In the genomic region with DNA sequence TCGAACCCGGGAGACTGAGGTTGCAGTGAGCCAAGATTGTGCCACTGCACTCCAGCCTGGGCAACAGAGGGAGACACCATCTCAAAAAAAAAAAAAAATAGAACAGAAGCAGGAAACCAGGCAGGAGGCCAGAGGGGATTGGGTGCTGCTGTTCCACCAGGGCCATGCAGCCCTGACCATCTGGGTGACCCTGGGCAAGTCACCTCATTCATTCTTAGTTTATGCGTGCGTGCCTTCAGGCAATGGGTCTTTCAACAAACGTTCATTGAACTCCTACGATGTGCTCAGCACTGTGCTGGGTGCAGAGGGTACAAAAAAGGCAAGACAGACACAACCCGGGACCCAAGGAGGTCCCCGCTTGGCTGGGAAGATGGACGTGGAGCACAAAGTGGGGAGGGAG, we compare ENCODE assay signal across 20 cellular contexts. TPM values are rescaled to one million over a fixed set of nuclear protein-coding genes. Genes with fewer than 3 reads are reported as not detected.
DNase-seq lines count a peak whose midpoint lies in the region; ATAC-seq and TF ChIP-seq lines count a peak whose summit lies in the region.
"Had no signal": no experiment of that assay in that cellular context is flagged by ENCODE, and none has a peak within 500 bp of the region (broad histone marks: within the 10 kb centered on the region; RNA-seq: fewer than 3 reads in every experiment).

No MANE protein-coding gene starts in this region.

- CTCF ChIA-PET in Panc1 (lab: Charles Lee): no interaction called here

- intact Hi-C loops in CD14-positive monocyte (cut with micrococcal nuclease): no loop called here
- intact Hi-C loops in Panc1 (cut with micrococcal nuclease; ENCODE audit: unreplicated experiment): no loop called here

- H3K4me3 ChIP-seq in Panc1 (ENCODE audit: low read depth in 2 of 2, low read length in 2 of 2): no peak overlapping the region
- H3K4me3 ChIP-seq: GM23248 had no signal

- POLR2A ChIA-PET in Panc1 (lab: Charles Lee): no interaction called here

- H3K4me1 Mint-ChIP-seq in CD14-positive monocyte: peaks cover 32% of the 10 kb centered on the region
- H3K4me1 Mint-ChIP-seq in stimulated activated memory B cell treated with anti-CD40 and anti-IgM and Interleukin-4, amounts not matched to agents 10 μg/mL and 1 μg/mL and 100 μg/mL, for 72 hours: peaks cover 47% of the 10 kb centered on the region

- H3K27me3 Mint-ChIP-seq in CD14-positive monocyte (ENCODE audit: low read depth in 3 of 3): peaks cover 7 to 14% (median 10%) of the 10 kb centered on the region in 3 donors
- H3K27me3 Mint-ChIP-seq in stimulated activated memory B cell treated with anti-CD40 and anti-IgM and Interleukin-4, amounts not matched to agents 10 μg/mL and 1 μg/mL and 100 μg/mL, for 72 hours: no peaks in the 10 kb centered on the region

- DNase-seq in CD14-positive monocyte (ENCODE audit: low spot score) (no peak), Panc1 (ENCODE audit: low read depth, low spot score) (no peak)
- DNase-seq in activated CD8-positive, alpha-beta memory T cell treated with anti-CD3 and anti-CD28 coated beads for 24 hours: no peak
- DNase-seq: AML-193; Calu3; CD4-positive, CD25-positive, alpha-beta regulatory T cell; GF-D8; HCEC 1CT; NCI-H187; NCI-H2107; NCI-H510A treated with DMSO at 0.1 percent for 48 hours; NCI-H774; RPMI8226 had no signal

- H3K27ac Mint-ChIP-seq in CD14-positive monocyte: peak overlapping the region in 3 of 7 donors; percentile 18 to 96 (median 91)
- H3K27ac Mint-ChIP-seq in stimulated activated memory B cell treated with anti-CD40 and anti-IgM and Interleukin-4, amounts not matched to agents 10 μg/mL and 1 μg/mL and 100 μg/mL, for 72 hours: peak overlapping the region; percentile 81
- H3K27ac Mint-ChIP-seq: CD4-positive, CD25-positive, alpha-beta regulatory T cell had no signal

- TF ChIP-seq CTCF in CD14-positive monocyte (IDR thresholded peaks at IDR 0.05) (no peak), Panc1 (IDR thresholded peaks at IDR 0.05) (no peak)

- H3K27me3 ChIP-seq in Panc1 (ENCODE audit: control insufficient read depth, insufficient read depth, low read length) (no peaks in the 10 kb centered on the region), layer of hippocampus (ENCODE audit: control insufficient read depth, insufficient read depth, low read length) (no peaks in the 10 kb centered on the region)

- no peaks in the 10 kb centered on the region for H3K9me3 Mint-ChIP-seq in CD14-positive monocyte
- H3K9me3 Mint-ChIP-seq in stimulated activated memory B cell treated with anti-CD40 and anti-IgM and Interleukin-4, amounts not matched to agents 10 μg/mL and 1 μg/mL and 100 μg/mL, for 72 hours: no peaks in the 10 kb centered on the region
- H3K9me3 Mint-ChIP-seq: CD4-positive, CD25-positive, alpha-beta regulatory T cell had no signal

- BruUV-seq in Panc1 (replicated peaks; lab: Mats Ljungman, UMichigan): no TSS peak

- H3K36me3 ChIP-seq in Panc1 (ENCODE audit: control insufficient read depth, insufficient read depth, low read length): no peaks in the 10 kb centered on the region

- H3K9me3 ChIP-seq in Panc1 (ENCODE audit: control insufficient read depth, insufficient read depth, low read depth, low read length): no peaks in the 10 kb centered on the region

- H3K4me1 ChIP-seq in Panc1 (ENCODE audit: control insufficient read depth, insufficient read depth, low read length): peaks cover 48% of the 10 kb centered on the region

- in situ Hi-C loops in Panc1 (cut with HindIII; ENCODE audit: low pct_unique_long_range_greater_than_20kb, low sequenced_read_pairs): no loop called here

- no peak for ATAC-seq in Panc1
- ATAC-seq in stimulated activated memory B cell treated with anti-CD40 and anti-IgM and Interleukin-4, amounts not matched to agents 10 μg/mL and 1 μg/mL and 100 μg/mL, for 72 hours: no peak
- no peak for ATAC-seq in GM19452 (IDR thresholded peaks at IDR 0.05; ENCODE audit: unreplicated experiment)
- ATAC-seq in HG02981 (IDR thresholded peaks at IDR 0.05; ENCODE audit: unreplicated experiment): no peak
- ATAC-seq in HG03439 (IDR thresholded peaks at IDR 0.05; ENCODE audit: unreplicated experiment): no peak

- peak overlapping the region; percentile 8 to 21 for H3K4me3 Mint-ChIP-seq in CD14-positive monocyte
- H3K4me3 Mint-ChIP-seq in stimulated activated memory B cell treated with anti-CD40 and anti-IgM and Interleukin-4, amounts not matched to agents 10 μg/mL and 1 μg/mL and 100 μg/mL, for 72 hours: no peak overlapping the region
- H3K4me3 Mint-ChIP-seq: CD4-positive, CD25-positive, alpha-beta regulatory T cell had no signal

- peak overlapping the region; percentile 86; the same call in 1 of the 2 replicates for H3K27ac ChIP-seq in Panc1 (ENCODE audit: low read length)
- peak overlapping the region; percentile 65 for H3K27ac ChIP-seq in layer of hippocampus (ENCODE audit: low read depth, low read length)
- H3K27ac ChIP-seq: GM23248, KMS-11 had no signal

- H3K36me3 Mint-ChIP-seq in CD14-positive monocyte: peaks cover 2 to 4% of the 10 kb centered on the region in 2 donors
- no peaks in the 10 kb centered on the region for H3K36me3 Mint-ChIP-seq in stimulated activated memory B cell treated with anti-CD40 and anti-IgM and Interleukin-4, amounts not matched to agents 10 μg/mL and 1 μg/mL and 100 μg/mL, for 72 hours
- H3K36me3 Mint-ChIP-seq: CD4-positive, CD25-positive, alpha-beta regulatory T cell had no signal

RNA-seq across cellular contexts. Expression of gene RPL3, which starts 18.3 kb away (rescaled TPM):
- polyA plus RNA-seq in CD14-positive monocyte: 100 to 1,000 TPM; 604 to 698 TPM
- total RNA-seq in Panc1 (2021; ENCODE audit: unreplicated experiment): 885 TPM
- polyA plus RNA-seq in Panc1 (2012; ENCODE audit: insufficient read length): 1,559 TPM

RNA-seq across cellular contexts. Expression of gene SYNGR1, which starts 48.7 kb away (rescaled TPM):
- polyA plus RNA-seq in CD14-positive monocyte: 10 to 100 TPM; 18.0 to 39.6 TPM
- total RNA-seq in Panc1 (2021; ENCODE audit: unreplicated experiment): 17.8 TPM
- 47.0 TPM for polyA plus RNA-seq in Panc1 (2012; ENCODE audit: insufficient read length)

RNA-seq across cellular contexts. Expression of gene PDGFB, which starts 56.3 kb away (rescaled TPM):
- not detected for polyA plus RNA-seq in CD14-positive monocyte
- total RNA-seq in Panc1 (2021; ENCODE audit: unreplicated experiment): 78.0 TPM
- 109 TPM for polyA plus RNA-seq in Panc1 (2012; ENCODE audit: insufficient read length)
- total RNA-seq: GM23248 had no signal
